ENCODE assay signal across 15 cellular contexts in the genomic region with DNA sequence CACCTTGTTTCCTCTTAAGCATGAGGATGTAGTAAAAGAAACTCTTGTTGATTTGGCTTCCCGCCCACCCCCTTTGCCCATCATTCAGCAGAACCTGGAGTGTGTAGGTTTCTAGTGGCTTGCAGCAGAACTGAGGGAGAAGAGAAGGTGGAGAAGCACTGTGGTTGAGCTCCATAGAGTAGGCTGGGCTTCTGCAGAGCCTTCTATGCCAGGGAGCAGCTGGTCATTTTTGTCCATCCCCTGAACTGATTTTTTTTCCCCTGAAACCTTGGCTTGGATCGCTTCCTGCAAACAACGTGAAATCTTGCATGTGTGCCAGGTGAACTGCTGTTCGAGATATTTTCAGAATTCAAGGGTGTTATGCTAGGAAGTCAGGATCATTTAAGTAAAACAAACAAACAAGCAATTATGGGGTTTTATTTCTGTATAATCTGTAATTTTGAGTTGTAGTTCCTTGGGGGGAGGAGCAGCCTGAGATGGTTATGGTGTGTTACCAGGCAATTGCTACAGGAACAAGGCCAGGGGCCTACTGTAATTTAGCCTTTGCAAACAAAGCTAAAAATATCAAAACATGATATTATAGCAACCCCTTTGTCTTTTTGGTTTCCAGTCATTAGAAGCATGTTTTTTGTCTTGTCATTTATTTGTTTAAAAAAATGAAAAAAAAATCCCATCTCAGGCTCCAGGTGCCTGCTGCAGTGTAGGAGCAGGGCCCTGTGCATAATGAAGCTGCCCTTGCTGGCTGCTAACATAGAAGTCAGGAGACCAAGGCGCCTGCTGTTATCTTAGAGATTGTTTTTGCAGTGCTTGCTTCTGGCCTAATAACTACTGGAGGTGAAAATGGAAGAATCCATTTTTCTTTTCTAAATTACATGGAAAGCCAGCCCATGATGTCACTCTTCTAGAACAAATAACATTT.
DNase-seq lines count a peak whose midpoint lies in the region; ATAC-seq and TF ChIP-seq lines count a peak whose summit lies in the region.
"Had no signal": no experiment of that assay in that cellular context is flagged by ENCODE, and none has a peak within 500 bp of the region (broad histone marks: within the 10 kb centered on the region; RNA-seq: fewer than 3 reads in every experiment).

No MANE protein-coding gene starts in this region.

- H3K36me3 Mint-ChIP-seq in CD4-positive, alpha-beta T cell (ENCODE audit: low read depth) = no peaks in the 10 kb centered on the region

- POLR2A ChIA-PET in CD4-positive, alpha-beta T cell (lab: Charles Lee) = no interaction called here

- no peak for DNase-seq in Right ventricle myocardium inferior (ENCODE audit: missing footprints)
- no peak for DNase-seq in cardiac septum (ENCODE audit: low spot score)
- DNase-seq in adrenal gland = peak in 5 of 7 donors; percentile 28 to 37 (median 30)
- DNase-seq in HuH-7 (ENCODE audit: low spot score) = no peak
- no peak for DNase-seq in CD4-positive, alpha-beta T cell
- DNase-seq in stimulated activated CD8-positive, alpha-beta memory T cell treated with anti-CD3 and anti-CD28 coated beads, Interleukin-4, amount 100 ng/mL, for 48 hours = no peak
- DNase-seq: ACHN; activated CD4-positive, alpha-beta T cell treated with anti-CD3 and anti-CD28 coated beads, Interleukin-2, amount 10 ng/mL, durations not matched to agents 7 days and 5 days; activated effector memory CD4-positive, alpha-beta T cell treated with Interleukin-2 at 50 U/mL for 16 hours; HFFc6; KG1; left colon; stimulated activated CD4-positive, alpha-beta T cell treated with anti-CD3 and anti-CD28 coated beads, Interleukin-4, amount 100 ng/mL, for 24 hours had no signal

- intact Hi-C loops in Right ventricle myocardium inferior (cut with DNase I) (no loop called here), cardiac septum (cut with DNase I) (no loop called here), adrenal gland (cut with DNase I) (no loop called here)
- intact Hi-C loops in CD4-positive, alpha-beta T cell (cut with DNase I, micrococcal nuclease) = no loop called here

- H3K4me1 ChIP-seq in adrenal gland (replicated peaks in 1 of 2) (peaks cover 14 to 33% of the 10 kb centered on the region in 2 donors), mesodermal cell (ENCODE audit: control insufficient read depth, insufficient read depth, low read length, poor library complexity, severe bottlenecking) (no peaks in the 10 kb centered on the region)

- no peak for TF ChIP-seq POLR2A in adrenal gland (IDR thresholded peaks at IDR 0.05)

- H3K27me3 ChIP-seq in adrenal gland = no peaks in the 10 kb centered on the region
- no peaks in the 10 kb centered on the region for H3K27me3 ChIP-seq in CD4-positive, alpha-beta T cell (ENCODE audit: control insufficient read depth, insufficient read depth, low read length)

- H3K9me3 ChIP-seq in adrenal gland (replicated peaks in 1 of 3) = no peaks in the 10 kb centered on the region
- no peaks in the 10 kb centered on the region for H3K9me3 ChIP-seq in mesodermal cell (ENCODE audit: control insufficient read depth, low read length)
- H3K9me3 ChIP-seq in CD4-positive, alpha-beta T cell (ENCODE audit: control insufficient read depth, low read length) = no peaks in the 10 kb centered on the region

- no peak for TF ChIP-seq CTCF in adrenal gland (IDR thresholded peaks at IDR 0.05)
- no peak for TF ChIP-seq CTCF in CD4-positive, alpha-beta T cell (IDR thresholded peaks at IDR 0.05)

- peaks cover 9% of the 10 kb centered on the region for H3K27me3 Mint-ChIP-seq in CD4-positive, alpha-beta T cell

- peak overlapping the region in 2 of 5 donors; percentile 38 to 53 for H3K27ac ChIP-seq in adrenal gland
- peak overlapping the region; percentile 37 for H3K27ac ChIP-seq in mesodermal cell (ENCODE audit: low read depth, low read length, severe bottlenecking)
- H3K27ac ChIP-seq in CD4-positive, alpha-beta T cell (ENCODE audit: low read depth, low read length) = no peak overlapping the region

- no peaks in the 10 kb centered on the region for H3K36me3 ChIP-seq in adrenal gland (replicated peaks in 1 of 2)
- H3K36me3 ChIP-seq in mesodermal cell (ENCODE audit: control insufficient read depth, insufficient read depth, low read length) = no peaks in the 10 kb centered on the region

- no peaks in the 10 kb centered on the region for H3K9me3 Mint-ChIP-seq in CD4-positive, alpha-beta T cell
- H3K9me3 Mint-ChIP-seq: activated CD4-positive, alpha-beta T cell treated with anti-CD3 and anti-CD28 coated beads, Interleukin-2, amount 10 ng/mL, durations not matched to agents 7 days and 5 days had no signal

- H3K4me3 ChIP-seq in adrenal gland (no peak overlapping the region), mesodermal cell (ENCODE audit: extremely low read depth, insufficient read depth, low read length, poor library complexity, severe bottlenecking) (no peak overlapping the region)

- WGBS in adrenal gland, 4 donors = 42 to 51% (median 51%) methylated on average over 5 of the region's 5 CpGs
- WGBS in mesodermal cell (ENCODE audit: insufficient coverage in 2 of 2), 2 experiments = 92 to 100% methylated on average over 2 to 4 of the region's 5 CpGs

- no peaks in the 10 kb centered on the region for H3K4me1 Mint-ChIP-seq in CD4-positive, alpha-beta T cell (ENCODE audit: low read depth)
- H3K4me1 Mint-ChIP-seq: activated CD4-positive, alpha-beta T cell treated with anti-CD3 and anti-CD28 coated beads, Interleukin-2, amount 10 ng/mL, durations not matched to agents 7 days and 5 days had no signal

- CTCF ChIA-PET in CD4-positive, alpha-beta T cell (lab: Charles Lee) = no interaction called here

- ATAC-seq in Right ventricle myocardium inferior = peak; percentile 35
- no peak for ATAC-seq in CD4-positive, alpha-beta T cell (ENCODE audit: poor library complexity)
- ATAC-seq in HG03469 (IDR thresholded peaks at IDR 0.05; ENCODE audit: unreplicated experiment) = no peak
- ATAC-seq: left colon had no signal

- no peak overlapping the region for H3K27ac Mint-ChIP-seq in CD4-positive, alpha-beta T cell
- H3K27ac Mint-ChIP-seq: activated CD4-positive, alpha-beta T cell treated with anti-CD3 and anti-CD28 coated beads, Interleukin-2, amount 10 ng/mL, durations not matched to agents 7 days and 5 days; HFFc6 had no signal

- H3K4me3 Mint-ChIP-seq in CD4-positive, alpha-beta T cell = no peak overlapping the region
- H3K4me3 Mint-ChIP-seq: activated CD4-positive, alpha-beta T cell treated with anti-CD3 and anti-CD28 coated beads, Interleukin-2, amount 10 ng/mL, durations not matched to agents 7 days and 5 days; HFFc6 had no signal

Comparison
In these comparisons a context has a peak if more than half of its experiments do, and no peak if none do; other contexts are left out.
1. DNase-seq: peak in adrenal gland (5 of 7); none in Right ventricle myocardium inferior (single experiment), cardiac septum (single experiment), HuH-7 (single experiment), CD4-positive, alpha-beta T cell (0 of 10) and stimulated activated CD8-positive, alpha-beta memory T cell treated with anti-CD3 and anti-CD28 coated beads, Interleukin-4, amount 100 ng/mL, for 48 hours (single experiment).